Comparison of ENCODE assay signal across 12 cellular contexts in genomic region chr2:37201766-37202165, GRCh38.
A peak's percentile ranks its signal among the peaks of the same experiment; 100 is the strongest.
DNase-seq lines count a peak whose midpoint lies in the region; ATAC-seq and TF ChIP-seq lines count a peak whose summit lies in the region.
"Had no signal": no experiment of that assay in that cellular context is flagged by ENCODE, and none has a peak within 500 bp of the region (broad histone marks: within the 10 kb centered on the region; RNA-seq: fewer than 3 reads in every experiment).

No MANE protein-coding gene starts in this region.

- H3K9me3 Mint-ChIP-seq in T-helper 2 cell treated with Interferon-gamma antibody and Interleukin-4, amounts not matched to agents 5 μg/mL and 100 μg/mL, for 36 hours = peaks cover 29% of the 10 kb centered on the region
- peaks cover 11 to 12% of the 10 kb centered on the region in 2 donors for H3K9me3 Mint-ChIP-seq in stimulated activated naive CD8-positive, alpha-beta T cell treated with anti-CD3 and anti-CD28 coated beads, Interleukin-15, amount 100 ng/mL, for 72 hours

- peaks cover 26% of the 10 kb centered on the region for H3K4me1 Mint-ChIP-seq in T-helper 2 cell treated with Interferon-gamma antibody and Interleukin-4, amounts not matched to agents 5 μg/mL and 100 μg/mL, for 36 hours (ENCODE audit: low read depth)
- peaks cover 55% of the 10 kb centered on the region for H3K4me1 Mint-ChIP-seq in stimulated activated naive CD8-positive, alpha-beta T cell treated with anti-CD3 and anti-CD28 coated beads, Interleukin-15, amount 100 ng/mL, for 72 hours

- ATAC-seq in stimulated activated naive CD8-positive, alpha-beta T cell treated with anti-CD3 and anti-CD28 coated beads, Interleukin-15, amount 100 ng/mL, for 72 hours = peak; percentile 92
- no peak for ATAC-seq in HG03354 (IDR thresholded peaks at IDR 0.05; ENCODE audit: poor library complexity, severe bottlenecking, unreplicated experiment)
- ATAC-seq in GM18498 (IDR thresholded peaks at IDR 0.05; ENCODE audit: unreplicated experiment) = no peak
- ATAC-seq: left ventricle myocardium superior had no signal

- TF ChIP-seq CTCF in choroid plexus epithelial cell (conservative IDR thresholded peaks at IDR 0.05; ENCODE audit: low read depth, low read length) = no peak
- no peak for TF ChIP-seq CTCF in coronary artery (IDR thresholded peaks at IDR 0.05)

- no peaks in the 10 kb centered on the region for H3K27me3 Mint-ChIP-seq in T-helper 2 cell treated with Interferon-gamma antibody and Interleukin-4, amounts not matched to agents 5 μg/mL and 100 μg/mL, for 36 hours (ENCODE audit: low read depth)
- no peaks in the 10 kb centered on the region for H3K27me3 Mint-ChIP-seq in stimulated activated naive CD8-positive, alpha-beta T cell treated with anti-CD3 and anti-CD28 coated beads, Interleukin-15, amount 100 ng/mL, for 72 hours

- DNase-seq in stimulated activated CD4-positive, alpha-beta T cell treated with anti-CD3 and anti-CD28 coated beads, Interleukin-15, amount 100 ng/mL, for 24 hours = peak; percentile 30
- no peak for DNase-seq in stimulated activated CD4-positive, alpha-beta T cell treated with anti-CD3 and anti-CD28 coated beads, Interleukin-12 subunit alpha, Interleukin-12 subunit beta, amount 100 ng/mL, for 4 hours
- peak; percentile 50 for DNase-seq in T-helper 2 cell treated with Interferon-gamma antibody and Interleukin-4, amounts not matched to agents 5 μg/mL and 100 μg/mL, for 36 hours (ENCODE audit: low spot score)
- DNase-seq in choroid plexus epithelial cell (ENCODE audit: low read depth) (peak; percentile 31), coronary artery (ENCODE audit: low spot score) (no peak)
- DNase-seq in stimulated activated naive CD8-positive, alpha-beta T cell treated with anti-CD3 and anti-CD28 coated beads, Interleukin-15, amount 100 ng/mL, for 72 hours = peak; percentile 23 to 52
- DNase-seq: left ventricle myocardium superior, NCI-H1930, SK-N-SH had no signal

- peak overlapping the region; percentile 31 for H3K27ac Mint-ChIP-seq in T-helper 2 cell treated with Interferon-gamma antibody and Interleukin-4, amounts not matched to agents 5 μg/mL and 100 μg/mL, for 36 hours
- H3K27ac Mint-ChIP-seq in stimulated activated naive CD8-positive, alpha-beta T cell treated with anti-CD3 and anti-CD28 coated beads, Interleukin-15, amount 100 ng/mL, for 72 hours = no peak overlapping the region

- H3K36me3 Mint-ChIP-seq in T-helper 2 cell treated with Interferon-gamma antibody and Interleukin-4, amounts not matched to agents 5 μg/mL and 100 μg/mL, for 36 hours (ENCODE audit: low read depth) = peaks cover 67% of the 10 kb centered on the region

- H3K4me3 ChIP-seq in choroid plexus epithelial cell (ENCODE audit: low read depth, low read length) (no peak overlapping the region), coronary artery (no peak overlapping the region)
- H3K4me3 ChIP-seq: BLaER1 had no signal

- no peak overlapping the region for H3K4me3 Mint-ChIP-seq in T-helper 2 cell treated with Interferon-gamma antibody and Interleukin-4, amounts not matched to agents 5 μg/mL and 100 μg/mL, for 36 hours
- peak overlapping the region; percentile 11 to 16 for H3K4me3 Mint-ChIP-seq in stimulated activated naive CD8-positive, alpha-beta T cell treated with anti-CD3 and anti-CD28 coated beads, Interleukin-15, amount 100 ng/mL, for 72 hours

- H3K27ac ChIP-seq in coronary artery = no peak overlapping the region
- H3K27ac ChIP-seq: BLaER1 had no signal

Comparison
In these comparisons a context has a peak if more than half of its experiments do, and no peak if none do; other contexts are left out.
1. DNase-seq: peak in stimulated activated CD4-positive, alpha-beta T cell treated with anti-CD3 and anti-CD28 coated beads, Interleukin-15, amount 100 ng/mL, for 24 hours (single experiment), T-helper 2 cell treated with Interferon-gamma antibody and Interleukin-4, amounts not matched to agents 5 μg/mL and 100 μg/mL, for 36 hours (single experiment), choroid plexus epithelial cell (single experiment) and stimulated activated naive CD8-positive, alpha-beta T cell treated with anti-CD3 and anti-CD28 coated beads, Interleukin-15, amount 100 ng/mL, for 72 hours (2 of 2); none in stimulated activated CD4-positive, alpha-beta T cell treated with anti-CD3 and anti-CD28 coated beads, Interleukin-12 subunit alpha, Interleukin-12 subunit beta, amount 100 ng/mL, for 4 hours (single experiment) and coronary artery (single experiment).